ENCODE assay signal across 27 cellular contexts in the genomic region with DNA sequence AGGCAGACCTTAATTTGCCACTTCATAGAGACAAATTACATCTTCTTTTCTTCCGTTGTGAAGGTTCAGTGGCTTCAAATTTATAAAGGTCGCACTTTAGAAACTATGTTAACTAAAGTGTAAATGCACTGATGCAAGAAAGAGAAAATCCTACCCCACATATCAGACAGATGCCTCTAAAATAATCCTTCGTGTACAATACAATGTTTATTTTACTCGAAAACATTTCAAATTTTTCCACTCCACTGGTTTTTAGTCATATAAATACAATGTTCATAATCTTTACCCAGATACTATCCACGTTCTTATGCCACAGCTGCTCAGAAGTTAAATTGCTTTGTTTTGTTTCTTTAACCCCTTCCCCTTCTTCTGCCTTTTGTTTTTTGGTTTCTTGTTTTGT.
A peak's percentile ranks its signal among the peaks of the same experiment; 100 is the strongest.
DNase-seq lines count a peak whose midpoint lies in the region; ATAC-seq and TF ChIP-seq lines count a peak whose summit lies in the region.
"Had no signal": no experiment of that assay in that cellular context is flagged by ENCODE, and none has a peak within 500 bp of the region (broad histone marks: within the 10 kb centered on the region; RNA-seq: fewer than 3 reads in every experiment).

No MANE protein-coding gene starts in this region.

- WGBS in smooth muscle cell (ENCODE audit: low lambda C conversion rate): 31% methylated on average over 5 of the region's 5 CpGs
- 54 to 73% methylated on average over 5 of the region's 5 CpGs for WGBS in testis, 2 donors

- H3K9me3 Mint-ChIP-seq in HFFc6 (no peaks in the 10 kb centered on the region), WTC11 (no peaks in the 10 kb centered on the region)
- H3K9me3 Mint-ChIP-seq: activated CD4-positive, alpha-beta T cell treated with anti-CD3 and anti-CD28 coated beads, Interleukin-2, amount 10 ng/mL, durations not matched to agents 7 days and 5 days; activated T-cell treated with anti-CD3 and anti-CD28 coated beads, Interleukin-2, amount 50 U/mL, for 72 hours; immature natural killer cell had no signal

- H3K4me1 ChIP-seq in smooth muscle cell (ENCODE audit: low read depth) (peaks cover 17% of the 10 kb centered on the region), testis (no peaks in the 10 kb centered on the region)

- peaks cover 5% of the 10 kb centered on the region for H3F3A ChIP-seq in smooth muscle cell (ENCODE audit: low read depth)

- no peak overlapping the region; the same call in 1 of the 2 replicates for H3K4me3 Mint-ChIP-seq in HFFc6
- no peak overlapping the region for H3K4me3 Mint-ChIP-seq in WTC11
- H3K4me3 Mint-ChIP-seq: activated CD4-positive, alpha-beta T cell treated with anti-CD3 and anti-CD28 coated beads, Interleukin-2, amount 10 ng/mL, durations not matched to agents 7 days and 5 days; activated CD8-positive, alpha-beta memory T cell treated with anti-CD3 and anti-CD28 coated beads, Interleukin-2, amount 10 ng/mL, durations not matched to agents 7 days and 5 days; activated T-cell treated with anti-CD3 and anti-CD28 coated beads, Interleukin-2, amount 50 U/mL, for 72 hours; CD8-positive, alpha-beta memory T cell; immature natural killer cell had no signal

- peak overlapping the region; percentile 15 for H3K9ac ChIP-seq in smooth muscle cell (ENCODE audit: low read depth)

- TF ChIP-seq POLR2A in testis (IDR thresholded peaks at IDR 0.05): no peak

- H3K4me3 ChIP-seq in smooth muscle cell (no peak overlapping the region), testis (no peak overlapping the region)
- H3K4me3 ChIP-seq: hepatocyte, SK-N-MC, stomach had no signal

- peak overlapping the region; percentile 76 for H3K4me2 ChIP-seq in smooth muscle cell
- H3K4me2 ChIP-seq: hepatocyte had no signal

- ATAC-seq in WTC11: no peak
- ATAC-seq: activated CD8-positive, alpha-beta memory T cell treated with anti-CD3 and anti-CD28 coated beads, Interleukin-2, amount 10 ng/mL, durations not matched to agents 7 days and 5 days; activated T-cell treated with anti-CD3 and anti-CD28 coated beads, Interleukin-2, amount 50 U/mL, for 72 hours; sciatic nerve had no signal

- DNase-seq in HFFc6: no peak
- DNase-seq in WTC11 (ENCODE audit: low spot score): no peak
- DNase-seq in fibroblast of peridontal ligament (ENCODE audit: extremely low read depth): peak; percentile 88
- no peak for DNase-seq in smooth muscle cell (lab: John Stamatoyannopoulos, UW; ENCODE audit: unreplicated experiment)
- DNase-seq in NOMO-1 treated with DMSO at 0.1 percent for 48 hours (lab: John Stamatoyannopoulos, UW; ENCODE audit: unreplicated experiment): no peak
- DNase-seq in SHP77 (lab: John Stamatoyannopoulos, UW): no peak
- no peak for DNase-seq in testis
- DNase-seq: activated CD4-positive, alpha-beta T cell treated with anti-CD3 and anti-CD28 coated beads, Interleukin-2, amount 10 ng/mL, durations not matched to agents 7 days and 5 days; activated CD8-positive, alpha-beta memory T cell treated with anti-CD3 and anti-CD28 coated beads, Interleukin-2, amount 10 ng/mL, durations not matched to agents 7 days and 5 days; activated naive CD4-positive, alpha-beta T cell treated with Interleukin-2 at 50 U/mL for 16 hours; activated T-cell treated with anti-CD3 and anti-CD28 coated beads, Interleukin-2, amount 50 U/mL, for 72 hours; amniotic stem cell; CD8-positive, alpha-beta memory T cell; dermis blood vessel endothelial cell; DMS153; immature natural killer cell; KBM-7; NCI-H146; NCI-H524 treated with DMSO at 0.1 percent for 48 hours; posterior cingulate gyrus; stimulated activated CD4-positive, alpha-beta T cell treated with anti-CD3 and anti-CD28 coated beads, Interleukin-15, amount 100 ng/mL, for 24 hours; stomach; T-helper 2 cell; trophoblast cell had no signal

- no peaks in the 10 kb centered on the region for H4K20me1 ChIP-seq in smooth muscle cell (ENCODE audit: low read depth)

- H3K27me3 Mint-ChIP-seq in HFFc6 (ENCODE audit: insufficient read depth) (peaks cover 2% of the 10 kb centered on the region), WTC11 (ENCODE audit: low read depth) (no peaks in the 10 kb centered on the region)
- H3K27me3 Mint-ChIP-seq: activated CD8-positive, alpha-beta memory T cell treated with anti-CD3 and anti-CD28 coated beads, Interleukin-2, amount 10 ng/mL, durations not matched to agents 7 days and 5 days had no signal

- H3K4me1 Mint-ChIP-seq in HFFc6 (ENCODE audit: low read depth) (peaks cover 27% of the 10 kb centered on the region), WTC11 (peaks cover 58% of the 10 kb centered on the region)
- H3K4me1 Mint-ChIP-seq: activated CD4-positive, alpha-beta T cell treated with anti-CD3 and anti-CD28 coated beads, Interleukin-2, amount 10 ng/mL, durations not matched to agents 7 days and 5 days; activated CD8-positive, alpha-beta memory T cell treated with anti-CD3 and anti-CD28 coated beads, Interleukin-2, amount 10 ng/mL, durations not matched to agents 7 days and 5 days; CD8-positive, alpha-beta memory T cell; immature natural killer cell had no signal

- H3K27me3 ChIP-seq in smooth muscle cell (ENCODE audit: low read depth) (no peaks in the 10 kb centered on the region), testis (no peaks in the 10 kb centered on the region)
- H3K27me3 ChIP-seq: hepatocyte, stomach had no signal

- TF ChIP-seq CTCF in HFFc6 (IDR thresholded peaks at IDR 0.05) (no peak), WTC11 (IDR thresholded peaks at IDR 0.05) (no peak), smooth muscle cell (IDR thresholded peaks at IDR 0.05; ENCODE audit: borderline replicate concordance, insufficient read depth, poor library complexity, severe bottlenecking) (no peak), testis (IDR thresholded peaks at IDR 0.05) (no peak)

- peaks cover 39% of the 10 kb centered on the region for H3K36me3 Mint-ChIP-seq in HFFc6 (ENCODE audit: low read depth)
- no peaks in the 10 kb centered on the region for H3K36me3 Mint-ChIP-seq in WTC11
- H3K36me3 Mint-ChIP-seq: activated CD8-positive, alpha-beta memory T cell treated with anti-CD3 and anti-CD28 coated beads, Interleukin-2, amount 10 ng/mL, durations not matched to agents 7 days and 5 days; CD8-positive, alpha-beta memory T cell; immature natural killer cell had no signal

- no peaks in the 10 kb centered on the region for H3K79me2 ChIP-seq in smooth muscle cell (ENCODE audit: low read depth)
- H3K79me2 ChIP-seq: hepatocyte had no signal

- H2AFZ ChIP-seq in smooth muscle cell (ENCODE audit: low read depth): peak overlapping the region; percentile 68
- H2AFZ ChIP-seq: hepatocyte had no signal

- peak overlapping the region; percentile 76 for H3K27ac ChIP-seq in smooth muscle cell (ENCODE audit: low read depth)
- no peak overlapping the region for H3K27ac ChIP-seq in testis
- H3K27ac ChIP-seq: hepatocyte, SK-N-MC, stomach had no signal

- intact Hi-C loops in testis (cut with DNase I; ENCODE audit: low total_unique reads): no loop called here

- POLR2A ChIA-PET in WTC11 (lab: Charles Lee): no interaction called here

- no peaks in the 10 kb centered on the region for H3K9me3 ChIP-seq in smooth muscle cell (replicated peaks; ENCODE audit: low read depth)
- no peaks in the 10 kb centered on the region for H3K9me3 ChIP-seq in testis
- H3K9me3 ChIP-seq: stomach had no signal

- peak overlapping the region; percentile 14 for H3K27ac Mint-ChIP-seq in HFFc6
- peak overlapping the region; percentile 14; the same call in 1 of the 2 replicates for H3K27ac Mint-ChIP-seq in WTC11
- H3K27ac Mint-ChIP-seq: activated CD4-positive, alpha-beta T cell treated with anti-CD3 and anti-CD28 coated beads, Interleukin-2, amount 10 ng/mL, durations not matched to agents 7 days and 5 days; activated CD8-positive, alpha-beta memory T cell treated with anti-CD3 and anti-CD28 coated beads, Interleukin-2, amount 10 ng/mL, durations not matched to agents 7 days and 5 days; activated T-cell treated with anti-CD3 and anti-CD28 coated beads, Interleukin-2, amount 50 U/mL, for 72 hours; CD8-positive, alpha-beta memory T cell; immature natural killer cell had no signal

- H3K36me3 ChIP-seq in smooth muscle cell (ENCODE audit: low read depth): no peaks in the 10 kb centered on the region
- no peaks in the 10 kb centered on the region for H3K36me3 ChIP-seq in testis (ENCODE audit: low read depth, missing control alignments)

- CTCF ChIA-PET in WTC11 (lab: Charles Lee): no interaction called here

TF ChIP-seq in WTC11, 78 proteins besides CTCF, POLR2A, EP300 and RAD21 (continues in another document):
- TF ChIP-seq, protein P1, sequence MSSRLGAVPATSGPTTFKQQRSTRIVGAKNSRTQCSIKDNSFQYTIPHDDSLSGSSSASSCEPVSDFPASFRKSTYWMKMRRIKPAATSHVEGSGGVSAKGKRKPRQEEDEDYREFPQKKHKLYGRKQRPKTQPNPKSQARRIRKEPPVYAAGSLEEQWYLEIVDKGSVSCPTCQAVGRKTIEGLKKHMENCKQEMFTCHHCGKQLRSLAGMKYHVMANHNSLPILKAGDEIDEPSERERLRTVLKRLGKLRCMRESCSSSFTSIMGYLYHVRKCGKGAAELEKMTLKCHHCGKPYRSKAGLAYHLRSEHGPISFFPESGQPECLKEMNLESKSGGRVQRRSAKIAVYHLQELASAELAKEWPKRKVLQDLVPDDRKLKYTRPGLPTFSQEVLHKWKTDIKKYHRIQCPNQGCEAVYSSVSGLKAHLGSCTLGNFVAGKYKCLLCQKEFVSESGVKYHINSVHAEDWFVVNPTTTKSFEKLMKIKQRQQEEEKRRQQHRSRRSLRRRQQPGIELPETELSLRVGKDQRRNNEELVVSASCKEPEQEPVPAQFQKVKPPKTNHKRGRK (CRISPR knock-in tag; IDR thresholded peaks at IDR 0.05; ENCODE audit: borderline replicate concordance): no peak
- no peak for TF ChIP-seq NFYB (CRISPR knock-in tag; conservative IDR thresholded peaks at IDR 0.05; ENCODE audit: low read depth)
- TF ChIP-seq, protein P2, sequence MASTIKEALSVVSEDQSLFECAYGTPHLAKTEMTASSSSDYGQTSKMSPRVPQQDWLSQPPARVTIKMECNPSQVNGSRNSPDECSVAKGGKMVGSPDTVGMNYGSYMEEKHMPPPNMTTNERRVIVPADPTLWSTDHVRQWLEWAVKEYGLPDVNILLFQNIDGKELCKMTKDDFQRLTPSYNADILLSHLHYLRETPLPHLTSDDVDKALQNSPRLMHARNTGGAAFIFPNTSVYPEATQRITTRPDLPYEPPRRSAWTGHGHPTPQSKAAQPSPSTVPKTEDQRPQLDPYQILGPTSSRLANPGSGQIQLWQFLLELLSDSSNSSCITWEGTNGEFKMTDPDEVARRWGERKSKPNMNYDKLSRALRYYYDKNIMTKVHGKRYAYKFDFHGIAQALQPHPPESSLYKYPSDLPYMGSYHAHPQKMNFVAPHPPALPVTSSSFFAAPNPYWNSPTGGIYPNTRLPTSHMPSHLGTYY (CRISPR knock-in tag; IDR thresholded peaks at IDR 0.05): no peak
- TF ChIP-seq ZNF416 (CRISPR knock-in tag; IDR thresholded peaks at IDR 0.05): no peak
- TF ChIP-seq MYBL2 (CRISPR knock-in tag; IDR thresholded peaks at IDR 0.05): no peak
- no peak for TF ChIP-seq SMAD3 (CRISPR knock-in tag; IDR thresholded peaks at IDR 0.05; ENCODE audit: borderline replicate concordance)
